ENCODE assay signal across 1 cellular context in genomic region chr17:48037036-48037881, GRCh38.
TF ChIP-seq lines count a peak whose summit lies in the region.

Gene COPZ2 (minus strand): TSS chr17:48037797. CDS start chr17:48037777, 20 bp downstream.

TF ChIP-seq in HepG2, 621 proteins besides CTCF, POLR2A, EP300 and RAD21 (continued from another document and continues in another):
- TF ChIP-seq NFAT5 (CRISPR knock-in tag; IDR thresholded peaks at IDR 0.05) (no peak), PTBP1 (IDR thresholded peaks at IDR 0.05; ENCODE audit: low read depth, low read length, poor library complexity, severe bottlenecking) (peak; percentile 19), HCFC1 (IDR thresholded peaks at IDR 0.05; ENCODE audit: low read depth, low read length) (no peak), ZBTB10 (CRISPR knock-in tag; IDR thresholded peaks at IDR 0.05; ENCODE audit: borderline replicate concordance) (no peak), POLR2G (IDR thresholded peaks at IDR 0.05; ENCODE audit: low read depth, low read length) (no peak), HNF4A (CRISPR knock-in tag; IDR thresholded peaks at IDR 0.05) (no peak; the same call in 1 of the 2 replicates), MYC (CRISPR knock-in tag; IDR thresholded peaks at IDR 0.05; ENCODE audit: borderline replicate concordance) (peak; percentile 55; the same call in 1 of the 2 replicates), CEBPB (IDR thresholded peaks at IDR 0.05; ENCODE audit: borderline replicate concordance, low read depth, low read length) (no peak), AHDC1 (CRISPR knock-in tag; IDR thresholded peaks at IDR 0.05; ENCODE audit: borderline replicate concordance) (no peak), NPAS2 (CRISPR knock-in tag; IDR thresholded peaks at IDR 0.05; ENCODE audit: borderline replicate concordance) (no peak), POGK (CRISPR knock-in tag; conservative IDR thresholded peaks at IDR 0.05) (no peak; the same call in 1 of the 2 replicates), MAZ (IDR thresholded peaks at IDR 0.05; ENCODE audit: borderline replicate concordance, low read depth, low read length) (0 out of 2 replicates have a peak, but pooled peaks have one; percentile 8), MAZ (CRISPR knock-in tag; IDR thresholded peaks at IDR 0.05; ENCODE audit: low read depth) (peak; percentile 63), ZBTB37 (CRISPR knock-in tag; IDR thresholded peaks at IDR 0.05) (no peak), ZNF124 (CRISPR knock-in tag; IDR thresholded peaks at IDR 0.05) (no peak), PRPF4 (IDR thresholded peaks at IDR 0.05; ENCODE audit: low read depth, low read length, poor library complexity, severe bottlenecking) (no peak), CBFB (CRISPR knock-in tag; IDR thresholded peaks at IDR 0.05) (no peak), ZMYM4 (CRISPR knock-in tag; IDR thresholded peaks at IDR 0.05) (peak; percentile 56; the same call in 1 of the 2 replicates), AKAP8 (CRISPR knock-in tag; IDR thresholded peaks at IDR 0.05) (no peak), ZSCAN29 (CRISPR knock-in tag; conservative IDR thresholded peaks at IDR 0.05) (no peak), ZNF136 (CRISPR knock-in tag; IDR thresholded peaks at IDR 0.05; ENCODE audit: low read depth) (0 out of 2 replicates have a peak, but pooled peaks have one; percentile 81), ZBED4 (CRISPR knock-in tag; IDR thresholded peaks at IDR 0.05; ENCODE audit: borderline replicate concordance) (peak; percentile 94; the same call in 1 of the 2 replicates), RFXANK (CRISPR knock-in tag; IDR thresholded peaks at IDR 0.05) (no peak), FOXA1 (IDR thresholded peaks at IDR 0.05) (no peak), FOXA1 (CRISPR knock-in tag; IDR thresholded peaks at IDR 0.05) (no peak), HNRNPH1 (optimal IDR thresholded peaks at IDR 0.05; ENCODE audit: low read depth, low read length) (no peak), ZNF773 (CRISPR knock-in tag; IDR thresholded peaks at IDR 0.05; ENCODE audit: borderline replicate concordance) (no peak), ZNF10 (CRISPR knock-in tag; IDR thresholded peaks at IDR 0.05; ENCODE audit: borderline replicate concordance, low read depth) (peak; percentile 39; the same call in 1 of the 2 replicates)
